Comparison of ENCODE assay signal across 20 cellular contexts in genomic region chr1:95467036-95467435, GRCh38.
DNase-seq lines count a peak whose midpoint lies in the region; FAIRE-seq and TF ChIP-seq lines count a peak whose summit lies in the region.
"Had no signal": no experiment of that assay in that cellular context is flagged by ENCODE, and none has a peak within 500 bp of the region (broad histone marks: within the 10 kb centered on the region; RNA-seq: fewer than 3 reads in every experiment).

No MANE protein-coding gene starts in this region.

- no peak for FAIRE-seq in D721Med (lab: Jason Lieb, UNC)

- no peaks in the 10 kb centered on the region for H3K36me3 Mint-ChIP-seq in HFFc6 (ENCODE audit: low read depth)
- H3K36me3 Mint-ChIP-seq: activated naive CD8-positive, alpha-beta T cell treated with anti-CD3 and anti-CD28 coated beads for 36 hours; brain; memory B cell had no signal

- H3K27ac Mint-ChIP-seq in HFFc6 = no peak overlapping the region
- H3K27ac Mint-ChIP-seq: activated CD8-positive, alpha-beta T cell treated with anti-CD3 and anti-CD28 coated beads, Interleukin-2, amount 10 ng/mL, durations not matched to agents 7 days and 5 days; activated naive CD8-positive, alpha-beta T cell treated with anti-CD3 and anti-CD28 coated beads for 36 hours; brain; memory B cell; natural killer cell had no signal

- DNase-seq in D721Med (ENCODE audit: insufficient read length, low spot score) = no peak
- no peak for DNase-seq in HFFc6
- peak; percentile 3 for DNase-seq in SW480 (ENCODE audit: low spot score)
- DNase-seq in medulla oblongata (ENCODE audit: extremely low spot score) = peak; percentile 18
- DNase-seq in NCI-H1930 (lab: John Stamatoyannopoulos, UW) = no peak
- no peak for DNase-seq in NCI-H510A treated with DMSO at 0.1 percent for 48 hours (lab: John Stamatoyannopoulos, UW)
- no peak for DNase-seq in lower leg skin (ENCODE audit: low spot score in 2 of 2)
- DNase-seq: activated CD8-positive, alpha-beta T cell treated with anti-CD3 and anti-CD28 coated beads, Interleukin-2, amount 10 ng/mL, durations not matched to agents 7 days and 5 days; activated naive CD8-positive, alpha-beta T cell treated with anti-CD3 and anti-CD28 coated beads for 36 hours; C1 segment of cervical spinal cord; DND-41; erythroblast; H7; natural killer cell; NCI-H146; NCI-H524 treated with DMSO at 0.1 percent for 48 hours; stimulated activated naive CD4-positive, alpha-beta T cell; transverse colon had no signal

- TF ChIP-seq CTCF in D721Med (IDR thresholded peaks at IDR 0.05; ENCODE audit: insufficient read depth, missing control alignments) (peak; percentile 32), HFFc6 (IDR thresholded peaks at IDR 0.05) (peak; percentile 40), lower leg skin (IDR thresholded peaks at IDR 0.05) (no peak)

- H3K9me3 Mint-ChIP-seq in HFFc6 = peaks cover 59% of the 10 kb centered on the region

- TF ChIP-seq POLR2A in lower leg skin (IDR thresholded peaks at IDR 0.05) = no peak

- H3K4me3 Mint-ChIP-seq in HFFc6 = no peak overlapping the region
- H3K4me3 Mint-ChIP-seq: activated CD8-positive, alpha-beta T cell treated with anti-CD3 and anti-CD28 coated beads, Interleukin-2, amount 10 ng/mL, durations not matched to agents 7 days and 5 days; activated naive CD8-positive, alpha-beta T cell treated with anti-CD3 and anti-CD28 coated beads for 36 hours; brain; memory B cell; natural killer cell had no signal

- intact Hi-C loops in lower leg skin (cut with DNase I; ENCODE audit: low total_unique reads) = loop anchor here (10.0 kb wide), 1 partner anchor 1862 kb away; no protein-coding TSS in a partner anchor

- H3K4me3 ChIP-seq in lower leg skin (ENCODE audit: low read depth, poor library complexity, severe bottlenecking) = no peak overlapping the region
- H3K4me3 ChIP-seq: transverse colon had no signal

- no peaks in the 10 kb centered on the region for H3K4me1 Mint-ChIP-seq in HFFc6 (ENCODE audit: low read depth)
- H3K4me1 Mint-ChIP-seq: activated naive CD8-positive, alpha-beta T cell treated with anti-CD3 and anti-CD28 coated beads for 36 hours; brain; memory B cell; natural killer cell had no signal

- 33 to 53% methylated on average over 1 of the region's 1 CpG for WGBS in lower leg skin, 2 donors

- no peaks in the 10 kb centered on the region for H3K27me3 Mint-ChIP-seq in HFFc6 (ENCODE audit: insufficient read depth)
- H3K27me3 Mint-ChIP-seq: memory B cell had no signal

Comparison
In these comparisons a context has a peak if more than half of its experiments do, and no peak if none do; other contexts are left out.
1. DNase-seq: peak in SW480 (single experiment) and medulla oblongata (single experiment); none in D721Med (single experiment), HFFc6 (single experiment), NCI-H1930 (0 of 2), NCI-H510A treated with DMSO at 0.1 percent for 48 hours (single experiment) and lower leg skin (0 of 2).
2. CTCF ChIP-seq: peak in D721Med (single experiment) and HFFc6 (single experiment); none in lower leg skin (0 of 3).